ENCODE assay signal across 24 cellular contexts in genomic region chr2:25387479-25388449, GRCh38. TPM values are rescaled to one million over a fixed set of nuclear protein-coding genes. Genes with fewer than 3 reads are reported as not detected.
DNase-seq lines count a peak whose midpoint lies in the region; ATAC-seq and TF ChIP-seq lines count a peak whose summit lies in the region.
"Had no signal": no experiment of that assay in that cellular context is flagged by ENCODE, and none has a peak within 500 bp of the region (broad histone marks: within the 10 kb centered on the region; RNA-seq: fewer than 3 reads in every experiment).

No MANE protein-coding gene starts in this region.

- no peaks in the 10 kb centered on the region for H3K79me2 ChIP-seq in PC-3 (ENCODE audit: low read length)

- no peaks in the 10 kb centered on the region for H3K9me3 Mint-ChIP-seq in activated CD8-positive, alpha-beta T cell treated with anti-CD3 and anti-CD28 coated beads, Interleukin-2, amount 10 ng/mL, durations not matched to agents 7 days and 5 days (ENCODE audit: insufficient read depth)
- H3K9me3 Mint-ChIP-seq in activated CD8-positive, alpha-beta T cell treated with anti-CD3 and anti-CD28 coated beads for 36 hours, result peaks cover 3% of the 10 kb centered on the region
- H3K9me3 Mint-ChIP-seq in IgD-negative memory B cell, result peaks cover 0 to 1% (median 0%) of the 10 kb centered on the region in 3 donors
- no peaks in the 10 kb centered on the region for H3K9me3 Mint-ChIP-seq in stimulated activated memory B cell treated with anti-CD40 and anti-IgM and Interleukin-4, amounts not matched to agents 10 μg/mL and 1 μg/mL and 100 μg/mL, for 72 hours
- H3K9me3 Mint-ChIP-seq: HFFc6, naive B cell had no signal

- peaks cover 22% of the 10 kb centered on the region for H3K4me1 Mint-ChIP-seq in activated CD8-positive, alpha-beta T cell treated with anti-CD3 and anti-CD28 coated beads, Interleukin-2, amount 10 ng/mL, durations not matched to agents 7 days and 5 days (ENCODE audit: low read depth)
- H3K4me1 Mint-ChIP-seq in activated CD8-positive, alpha-beta T cell treated with anti-CD3 and anti-CD28 coated beads for 36 hours (ENCODE audit: low read depth), result peaks cover 7% of the 10 kb centered on the region
- H3K4me1 Mint-ChIP-seq in IgD-negative memory B cell, result peaks cover 31 to 39% (median 36%) of the 10 kb centered on the region in 3 donors
- H3K4me1 Mint-ChIP-seq in stimulated activated memory B cell treated with anti-CD40 and anti-IgM and Interleukin-4, amounts not matched to agents 10 μg/mL and 1 μg/mL and 100 μg/mL, for 72 hours, result peaks cover 51% of the 10 kb centered on the region

- H3K4me1 ChIP-seq in PC-3 (ENCODE audit: insufficient read depth, low read length) (no peaks in the 10 kb centered on the region), stomach (no peaks in the 10 kb centered on the region)
- H3K4me1 ChIP-seq: BLaER1 treated with 17β-estradiol and CSF1 and Interleukin-3, amounts not matched to agents 10 nM and 100 nM; heart left ventricle; vagina had no signal

- H3K27me3 ChIP-seq in PC-3 (ENCODE audit: low read length), result no peaks in the 10 kb centered on the region
- no peaks in the 10 kb centered on the region for H3K27me3 ChIP-seq in stomach
- H3K27me3 ChIP-seq: BLaER1 treated with 17β-estradiol and CSF1 and Interleukin-3, amounts not matched to agents 10 nM and 100 nM; brain microvascular endothelial cell; heart left ventricle; MG63; vagina had no signal

- H3K4me3 ChIP-seq in PC-3 (ENCODE audit: low read length) (no peak overlapping the region), stomach (no peak overlapping the region)
- H3K4me3 ChIP-seq: BLaER1 treated with 17β-estradiol and CSF1 and Interleukin-3, amounts not matched to agents 10 nM and 100 nM; heart left ventricle; MG63; smooth muscle cell; vagina had no signal

- H3K4me2 ChIP-seq in PC-3 (ENCODE audit: low read length), result no peak overlapping the region
- H3K4me2 ChIP-seq: BLaER1 treated with 17β-estradiol and CSF1 and Interleukin-3, amounts not matched to agents 10 nM and 100 nM; smooth muscle cell had no signal

- H3K36me3 ChIP-seq in PC-3 (ENCODE audit: low read depth, low read length) (no peaks in the 10 kb centered on the region), stomach (peaks cover 0 to 30% (median 22%) of the 10 kb centered on the region in 4 donors)
- H3K36me3 ChIP-seq: brain microvascular endothelial cell, MG63 had no signal

- POLR2A ChIA-PET in activated CD8-positive, alpha-beta T cell treated with anti-CD3 and anti-CD28 coated beads, Interleukin-2, amount 10 ng/mL, durations not matched to agents 7 days and 5 days (lab: Charles Lee), result interaction anchor here (2.5 kb wide), 1 partner anchor 10 kb away, joined by 8 read pairs; no protein-coding TSS in a partner anchor
- POLR2A ChIA-PET in activated CD8-positive, alpha-beta T cell treated with anti-CD3 and anti-CD28 coated beads for 36 hours (lab: Charles Lee), result interaction anchor here (1.3 kb wide), 1 partner anchor 65 kb away, joined by 3 read pairs; no protein-coding TSS in a partner anchor
- POLR2A ChIA-PET in PC-3 (lab: Charles Lee; ENCODE audit: unreplicated experiment), result no interaction called here

- H3K27me3 Mint-ChIP-seq in activated CD8-positive, alpha-beta T cell treated with anti-CD3 and anti-CD28 coated beads, Interleukin-2, amount 10 ng/mL, durations not matched to agents 7 days and 5 days (ENCODE audit: low read depth), result no peaks in the 10 kb centered on the region
- no peaks in the 10 kb centered on the region for H3K27me3 Mint-ChIP-seq in activated CD8-positive, alpha-beta T cell treated with anti-CD3 and anti-CD28 coated beads for 36 hours
- no peaks in the 10 kb centered on the region for H3K27me3 Mint-ChIP-seq in IgD-negative memory B cell
- no peaks in the 10 kb centered on the region for H3K27me3 Mint-ChIP-seq in stimulated activated memory B cell treated with anti-CD40 and anti-IgM and Interleukin-4, amounts not matched to agents 10 μg/mL and 1 μg/mL and 100 μg/mL, for 72 hours
- H3K27me3 Mint-ChIP-seq: naive B cell had no signal

- H2AFZ ChIP-seq in PC-3 (ENCODE audit: low read length), result no peak overlapping the region

- no peak for ATAC-seq in activated CD8-positive, alpha-beta T cell treated with anti-CD3 and anti-CD28 coated beads, Interleukin-2, amount 10 ng/mL, durations not matched to agents 7 days and 5 days
- ATAC-seq in activated CD8-positive, alpha-beta T cell treated with anti-CD3 and anti-CD28 coated beads for 36 hours, result no peak
- ATAC-seq in esophagus mucosa (peak; percentile 14), PC-3 (no peak)
- ATAC-seq in stimulated activated memory B cell treated with anti-CD40 and anti-IgM and Interleukin-4, amounts not matched to agents 10 μg/mL and 1 μg/mL and 100 μg/mL, for 72 hours, result no peak
- ATAC-seq: heart left ventricle had no signal

- TF ChIP-seq EP300 in stomach (IDR thresholded peaks at IDR 0.05), result no peak

- TF ChIP-seq POLR2A in stomach (IDR thresholded peaks at IDR 0.05), result no peak

- H3K4me3 Mint-ChIP-seq in activated CD8-positive, alpha-beta T cell treated with anti-CD3 and anti-CD28 coated beads, Interleukin-2, amount 10 ng/mL, durations not matched to agents 7 days and 5 days, result no peak overlapping the region
- no peak overlapping the region for H3K4me3 Mint-ChIP-seq in activated CD8-positive, alpha-beta T cell treated with anti-CD3 and anti-CD28 coated beads for 36 hours
- peak overlapping the region; percentile 76 to 94 (median 84) for H3K4me3 Mint-ChIP-seq in IgD-negative memory B cell
- peak overlapping the region; percentile 56 for H3K4me3 Mint-ChIP-seq in stimulated activated memory B cell treated with anti-CD40 and anti-IgM and Interleukin-4, amounts not matched to agents 10 μg/mL and 1 μg/mL and 100 μg/mL, for 72 hours
- H3K4me3 Mint-ChIP-seq: HFFc6 had no signal

- H3K9ac ChIP-seq in PC-3 (ENCODE audit: low read length), result no peak overlapping the region
- H3K9ac ChIP-seq: BLaER1 treated with 17β-estradiol and CSF1 and Interleukin-3, amounts not matched to agents 10 nM and 100 nM had no signal

- no TSS peak for BruUV-seq in PC-3 (replicated peaks; lab: Mats Ljungman, UMichigan)

- CTCF ChIA-PET in activated CD8-positive, alpha-beta T cell treated with anti-CD3 and anti-CD28 coated beads, Interleukin-2, amount 10 ng/mL, durations not matched to agents 7 days and 5 days (lab: Charles Lee), result interaction anchor here (0.5 to 5.2 kb wide), 4 partner anchors 11 to 221 kb away, joined by 3 to 24 read pairs (median 3); no protein-coding TSS in a partner anchor
- CTCF ChIA-PET in activated CD8-positive, alpha-beta T cell treated with anti-CD3 and anti-CD28 coated beads for 36 hours (lab: Charles Lee), result interaction anchor here (0.7 to 1.2 kb wide), 2 partner anchors 78 kb away, joined by 3 read pairs; no protein-coding TSS in a partner anchor
- CTCF ChIA-PET in PC-3 (lab: Charles Lee), result no interaction called here

- TF ChIP-seq CTCF in activated CD8-positive, alpha-beta T cell treated with anti-CD3 and anti-CD28 coated beads for 36 hours (IDR thresholded peaks at IDR 0.05), result no peak
- TF ChIP-seq CTCF in PC-3 (conservative IDR thresholded peaks at IDR 0.05; ENCODE audit: low read depth, low read length), result no peak
- TF ChIP-seq CTCF in stomach (IDR thresholded peaks at IDR 0.05), result no peak

- 86 to 91% (median 87%) methylated on average over 24 of the region's 24 CpGs for WGBS in stomach, 5 donors

- no peaks in the 10 kb centered on the region for H3F3A ChIP-seq in PC-3 (ENCODE audit: low read length, unreplicated experiment)

- H3K27ac ChIP-seq in PC-3 (ENCODE audit: low read length), result no peak overlapping the region
- H3K27ac ChIP-seq in stomach, result no peak overlapping the region
- H3K27ac ChIP-seq: BLaER1 treated with 17β-estradiol and CSF1 and Interleukin-3, amounts not matched to agents 10 nM and 100 nM; brain microvascular endothelial cell; heart left ventricle; vagina had no signal

- no peaks in the 10 kb centered on the region for H3K9me2 ChIP-seq in PC-3 (replicated peaks; ENCODE audit: low read length)

- H3K27ac Mint-ChIP-seq in activated CD8-positive, alpha-beta T cell treated with anti-CD3 and anti-CD28 coated beads, Interleukin-2, amount 10 ng/mL, durations not matched to agents 7 days and 5 days, result peak overlapping the region; percentile 31
- no peak overlapping the region for H3K27ac Mint-ChIP-seq in activated CD8-positive, alpha-beta T cell treated with anti-CD3 and anti-CD28 coated beads for 36 hours
- H3K27ac Mint-ChIP-seq in IgD-negative memory B cell, result peak overlapping the region; percentile 44 to 95 (median 85)
- peak overlapping the region; percentile 78 for H3K27ac Mint-ChIP-seq in stimulated activated memory B cell treated with anti-CD40 and anti-IgM and Interleukin-4, amounts not matched to agents 10 μg/mL and 1 μg/mL and 100 μg/mL, for 72 hours
- H3K27ac Mint-ChIP-seq: HFFc6 had no signal

- no peak for DNase-seq in activated CD8-positive, alpha-beta T cell treated with anti-CD3 and anti-CD28 coated beads, Interleukin-2, amount 10 ng/mL, durations not matched to agents 7 days and 5 days
- DNase-seq in activated CD8-positive, alpha-beta T cell treated with anti-CD3 and anti-CD28 coated beads for 36 hours, result no peak
- no peak for DNase-seq in NK-92 treated with Interleukin-12 subunit alpha and Interleukin-12 subunit beta, amount 100 ng/mL, for 24 hours (lab: John Stamatoyannopoulos, UW)
- DNase-seq in PC-3, result no peak
- DNase-seq in stomach, result no peak
- DNase-seq: ACHN; activated gamma-delta T cell treated with Interleukin-2 at 50 U/mL for 16 hours; brain microvascular endothelial cell; heart left ventricle; HFFc6; mesendoderm; MG63; naive B cell; NCI-H1417; NCI-H2081; NCI-H345; NCI-H748 treated with DMSO at 0.1 percent for 48 hours; stimulated activated CD4-positive, alpha-beta T cell treated with anti-CD3 and anti-CD28 coated beads, Interleukin-2, amount 100 ng/mL, for 24 hours had no signal

- H4K20me1 ChIP-seq in PC-3 (ENCODE audit: low read length), result no peaks in the 10 kb centered on the region
- H4K20me1 ChIP-seq: BLaER1 treated with 17β-estradiol and CSF1 and Interleukin-3, amounts not matched to agents 10 nM and 100 nM had no signal

- H3K9me3 ChIP-seq in PC-3 (ENCODE audit: low read length) (no peaks in the 10 kb centered on the region), stomach (no peaks in the 10 kb centered on the region)
- H3K9me3 ChIP-seq: BLaER1 treated with 17β-estradiol and CSF1 and Interleukin-3, amounts not matched to agents 10 nM and 100 nM; heart left ventricle; MG63; vagina had no signal

- intact Hi-C loops in activated CD8-positive, alpha-beta T cell treated with anti-CD3 and anti-CD28 coated beads for 36 hours (cut with micrococcal nuclease), result no loop called here
- intact Hi-C loops in PC-3 (cut with micrococcal nuclease) (no loop called here), stomach (cut with DNase I; ENCODE audit: low total_unique reads) (no loop called here)

- H3K36me3 Mint-ChIP-seq in activated CD8-positive, alpha-beta T cell treated with anti-CD3 and anti-CD28 coated beads, Interleukin-2, amount 10 ng/mL, durations not matched to agents 7 days and 5 days (ENCODE audit: low read depth), result peaks cover 15% of the 10 kb centered on the region
- peaks cover 8% of the 10 kb centered on the region for H3K36me3 Mint-ChIP-seq in activated CD8-positive, alpha-beta T cell treated with anti-CD3 and anti-CD28 coated beads for 36 hours (ENCODE audit: low read depth)
- H3K36me3 Mint-ChIP-seq in IgD-negative memory B cell, result peaks cover 17% of the 10 kb centered on the region
- H3K36me3 Mint-ChIP-seq in stimulated activated memory B cell treated with anti-CD40 and anti-IgM and Interleukin-4, amounts not matched to agents 10 μg/mL and 1 μg/mL and 100 μg/mL, for 72 hours, result peaks cover 26% of the 10 kb centered on the region

RNA-seq across cellular contexts. Expression of gene DNMT3A, which starts 46.0 kb away (rescaled TPM):
- 10 to 100 TPM; 76.4 to 79.8 TPM for total RNA-seq in activated CD8-positive, alpha-beta T cell treated with anti-CD3 and anti-CD28 coated beads, Interleukin-2, amount 10 ng/mL, durations not matched to agents 7 days and 5 days
- total RNA-seq in activated CD8-positive, alpha-beta T cell treated with anti-CD3 and anti-CD28 coated beads for 36 hours, result 10 to 100 TPM; 84.8 to 97.8 TPM
- polyA plus RNA-seq in IgD-negative memory B cell (4.9 TPM), stomach (10 to 100 TPM in 1 of 3 donors, 1 to 10 TPM in 2; 3.4 to 10.1 (median 5.1) TPM)
- total RNA-seq in esophagus mucosa (9.5 TPM), PC-3 (2014; rRNA removed) (12.2 and 20.6 TPM in 2 replicates), stomach (10 to 100 TPM in 4 of 5 donors, 1 to 10 TPM in 1; 6.4 to 47.4 (median 21.9) TPM)

Comparison
In these comparisons a context has a peak if more than half of its experiments do, and no peak if none do; other contexts are left out.
1. H3K4me3 Mint-ChIP-seq: peak in IgD-negative memory B cell (4 of 4) and stimulated activated memory B cell treated with anti-CD40 and anti-IgM and Interleukin-4, amounts not matched to agents 10 μg/mL and 1 μg/mL and 100 μg/mL, for 72 hours (single experiment); none in activated CD8-positive, alpha-beta T cell treated with anti-CD3 and anti-CD28 coated beads, Interleukin-2, amount 10 ng/mL, durations not matched to agents 7 days and 5 days (single experiment) and activated CD8-positive, alpha-beta T cell treated with anti-CD3 and anti-CD28 coated beads for 36 hours (single experiment).